In the genomic region with DNA sequence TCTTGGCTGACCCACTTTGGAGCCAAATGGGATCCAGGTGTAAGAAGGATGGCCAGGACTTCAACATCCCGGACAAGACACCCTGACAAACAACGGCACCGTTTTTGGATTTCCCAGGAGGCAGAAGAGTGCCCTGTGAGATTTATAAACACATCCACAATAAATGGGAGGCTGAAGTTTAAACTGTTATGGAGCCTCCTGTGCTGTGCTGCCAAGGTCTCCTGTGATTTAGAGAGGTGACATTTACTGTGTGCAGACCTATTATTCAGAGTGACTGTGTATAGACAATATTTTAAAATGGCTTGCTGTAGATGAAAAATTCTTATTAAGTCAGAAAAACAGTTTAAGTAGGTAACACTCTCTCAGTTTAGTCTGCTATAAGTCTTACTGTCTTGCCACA, we compare ENCODE assay signal across 34 cellular contexts.
"Had no signal": no experiment of that assay in that cellular context is flagged by ENCODE, and none has a peak within 500 bp of the region (broad histone marks: within the 10 kb centered on the region; RNA-seq: fewer than 3 reads in every experiment).

No MANE protein-coding gene starts in this region.

- H3K4me3 ChIP-seq: MG63 had no signal

- H3K36me3 ChIP-seq: MG63 had no signal

- H3K9me3 ChIP-seq: MG63 had no signal

- DNase-seq: Kasumi-1, KG1, MG63, MM.1S, MV-4-11, NCI-H1048, NCI-H1092, NCI-H1092 treated with DMSO at 0.1 percent for 48 hours, NCI-H1105, NCI-H1105 treated with DMSO at 0.1 percent for 48 hours, NCI-H1417, NCI-H1417 treated with DMSO at 0.1 percent for 48 hours, NCI-H1436, NCI-H1436 treated with DMSO at 0.1 percent for 48 hours, NCI-H146, NCI-H1694, NCI-H1694 treated with DMSO at 0.1 percent for 48 hours, NCI-H187, NCI-H187 treated with DMSO at 0.1 percent for 48 hours, NCI-H1930, NCI-H2029, NCI-H2029 treated with DMSO at 0.1 percent for 48 hours, NCI-H2081, NCI-H2081 treated with DMSO at 0.1 percent for 48 hours, NCI-H2107, NCI-H2171, NCI-H2171 treated with DMSO at 0.1 percent for 48 hours, NCI-H2227 treated with DMSO at 0.1 percent for 48 hours, NCI-H226, NCI-H345, NCI-H446, NCI-H446 treated with DMSO at 0.1 percent for 48 hours, NCI-H510A had no signal

- H3K27ac ChIP-seq: KMS-11 had no signal

- H3K4me2 ChIP-seq: KMS-11 had no signal

- H3K9ac ChIP-seq: KMS-11 had no signal

- H3K27me3 ChIP-seq: MG63 had no signal
